ENCODE assay signal across 1 cellular context in the genomic region with DNA sequence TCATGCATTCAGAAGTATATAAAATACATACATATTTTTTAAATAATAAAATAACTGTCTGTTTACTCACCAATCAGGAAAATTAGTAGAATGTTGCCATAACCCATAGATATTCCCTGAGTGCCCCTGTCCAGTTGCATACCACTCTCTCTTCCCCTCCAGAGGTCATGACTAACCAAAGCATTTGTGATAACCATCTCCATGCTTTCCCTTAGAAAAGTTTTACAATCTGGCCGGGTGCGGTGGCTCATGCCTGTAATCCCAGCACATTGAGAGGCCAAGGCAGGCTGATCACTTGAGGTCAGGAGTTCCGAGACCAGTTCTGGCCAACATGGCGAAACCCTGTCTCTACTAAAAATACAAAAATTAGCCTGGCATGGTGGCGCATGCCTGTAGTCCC.
TF ChIP-seq lines count a peak whose summit lies in the region.

No MANE protein-coding gene starts in this region.

TF ChIP-seq in HepG2, 621 proteins besides CTCF, POLR2A, EP300 and RAD21:
- TF ChIP-seq ZNF501 (CRISPR knock-in tag; IDR thresholded peaks at IDR 0.05) = no peak
- no peak for TF ChIP-seq SAFB2 (CRISPR knock-in tag; IDR thresholded peaks at IDR 0.05; ENCODE audit: borderline replicate concordance, low read depth)
- no peak for TF ChIP-seq ZMYM3 (CRISPR knock-in tag; IDR thresholded peaks at IDR 0.05)
- TF ChIP-seq ZNF382 (CRISPR knock-in tag; IDR thresholded peaks at IDR 0.05; ENCODE audit: borderline replicate concordance) = no peak
- no peak for TF ChIP-seq ZNF567 (CRISPR knock-in tag; IDR thresholded peaks at IDR 0.05; ENCODE audit: borderline replicate concordance)
- no peak for TF ChIP-seq PHF8 (CRISPR knock-in tag; IDR thresholded peaks at IDR 0.05)
- no peak for TF ChIP-seq ZNF747 (CRISPR knock-in tag; IDR thresholded peaks at IDR 0.05; ENCODE audit: borderline replicate concordance)
- TF ChIP-seq, protein P1, sequence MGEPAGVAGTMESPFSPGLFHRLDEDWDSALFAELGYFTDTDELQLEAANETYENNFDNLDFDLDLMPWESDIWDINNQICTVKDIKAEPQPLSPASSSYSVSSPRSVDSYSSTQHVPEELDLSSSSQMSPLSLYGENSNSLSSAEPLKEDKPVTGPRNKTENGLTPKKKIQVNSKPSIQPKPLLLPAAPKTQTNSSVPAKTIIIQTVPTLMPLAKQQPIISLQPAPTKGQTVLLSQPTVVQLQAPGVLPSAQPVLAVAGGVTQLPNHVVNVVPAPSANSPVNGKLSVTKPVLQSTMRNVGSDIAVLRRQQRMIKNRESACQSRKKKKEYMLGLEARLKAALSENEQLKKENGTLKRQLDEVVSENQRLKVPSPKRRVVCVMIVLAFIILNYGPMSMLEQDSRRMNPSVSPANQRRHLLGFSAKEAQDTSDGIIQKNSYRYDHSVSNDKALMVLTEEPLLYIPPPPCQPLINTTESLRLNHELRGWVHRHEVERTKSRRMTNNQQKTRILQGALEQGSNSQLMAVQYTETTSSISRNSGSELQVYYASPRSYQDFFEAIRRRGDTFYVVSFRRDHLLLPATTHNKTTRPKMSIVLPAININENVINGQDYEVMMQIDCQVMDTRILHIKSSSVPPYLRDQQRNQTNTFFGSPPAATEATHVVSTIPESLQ (CRISPR knock-in tag; conservative IDR thresholded peaks at IDR 0.05) = no peak
- no peak for TF ChIP-seq NFKB2 (CRISPR knock-in tag; IDR thresholded peaks at IDR 0.05; ENCODE audit: borderline replicate concordance)
- TF ChIP-seq KAT2B (IDR thresholded peaks at IDR 0.05; ENCODE audit: borderline replicate concordance, low read depth, low read length) = no peak
- no peak for TF ChIP-seq ZNF292 (CRISPR knock-in tag; IDR thresholded peaks at IDR 0.05; ENCODE audit: borderline replicate concordance, low read depth)
